In genomic region chr7:96986901-96987300, GRCh38 we compare ENCODE assay signal across 10 cellular contexts. TPM values are rescaled to one million over a fixed set of nuclear protein-coding genes. Genes with fewer than 3 reads are reported as not detected.
"Had no signal": no experiment of that assay in that cellular context is flagged by ENCODE, and none has a peak within 500 bp of the region (broad histone marks: within the 10 kb centered on the region; RNA-seq: fewer than 3 reads in every experiment).

No MANE protein-coding gene starts in this region.

- ATAC-seq: GM23338, HCT116 had no signal

- H3K9ac ChIP-seq: GM23248 had no signal

- H3K9me3 ChIP-seq: HAP-1 had no signal

- H3K4me3 ChIP-seq: GM23248, GM23338, HAP-1 had no signal

- H3K4me2 ChIP-seq: GM23338 had no signal

- H3K36me3 ChIP-seq: HAP-1 had no signal

- H2AFZ ChIP-seq: GM23248, GM23338 had no signal

- H3K27ac ChIP-seq: GM23248 had no signal

- DNase-seq: GM23248, GOT3, H7, H9, HCEC 1CT, HFFc6 had no signal

RNA-seq across cellular contexts. Expression of gene DLX6, which starts 18.5 kb away (rescaled TPM):
- total RNA-seq: GM23248, GM23338, H1, H7, HFFc6 had no signal
- polyA plus RNA-seq: GM23248, GM23338, H1 had no signal

RNA-seq across cellular contexts. Expression of gene DLX5, which starts 37.7 kb away (rescaled TPM):
- total RNA-seq: GM23248, GM23338, H1, H7, HFFc6 had no signal
- polyA plus RNA-seq: GM23248, GM23338, H1 had no signal
